ENCODE assay signal across 25 cellular contexts in genomic region chr1:223223091-223223995, GRCh38.
"Had no signal": no experiment of that assay in that cellular context is flagged by ENCODE, and none has a peak within 500 bp of the region (broad histone marks: within the 10 kb centered on the region; RNA-seq: fewer than 3 reads in every experiment).

No MANE protein-coding gene starts in this region.

- H3K4me1 Mint-ChIP-seq: activated B cell treated with CpG ODN at 0.5 μM for 24 hours, endodermal cell, nephron had no signal

- H3K27ac Mint-ChIP-seq: activated B cell treated with CpG ODN at 0.5 μM for 24 hours; activated CD8-positive, alpha-beta T cell treated with anti-CD3 and anti-CD28 coated beads for 36 hours; activated T-helper 1 cell treated with anti-CD3 and anti-CD28 coated beads, Interleukin-12 subunit alpha, Interleukin-12 subunit beta, Interleukin-2, Interleukin-4 antibody, amounts not matched to agents 30 ng/mL and 10 ng/mL and 1 ng/mL, durations not matched to agents 14 hours and 24 hours and 36 hours; endodermal cell; nephron; T-helper 2 cell treated with Interferon-gamma antibody and Interleukin-4, amounts not matched to agents 5 μg/mL and 100 μg/mL, for 36 hours had no signal

- DNase-seq: activated B cell treated with CpG ODN at 0.5 μM for 24 hours; activated CD4-positive, alpha-beta T cell treated with anti-CD3 and anti-CD28 coated beads, Interleukin-2, amount 50 U/mL, for 1 hour; activated CD8-positive, alpha-beta T cell treated with anti-CD3 and anti-CD28 coated beads for 36 hours; activated gamma-delta T cell treated with Interleukin-2 at 50 U/mL for 16 hours; activated naive CD4-positive, alpha-beta T cell treated with anti-CD3 and anti-CD28 coated beads, Interleukin-2, amount 50 U/mL, for 16 hours; activated T-cell treated with anti-CD3 and anti-CD28 coated beads, Interleukin-2, amount 50 U/mL, for 1 hour; amniotic stem cell; brain microvascular endothelial cell; caudate nucleus; endodermal cell; foreskin fibroblast; heart left ventricle; kidney glomerular epithelial cell; left lung; lower lobe of right lung; mesenchymal stem cell; stimulated activated CD4-positive, alpha-beta T cell treated with anti-CD3 and anti-CD28 coated beads, Interleukin-2, amount 100 ng/mL, for 24 hours; stimulated activated naive CD4-positive, alpha-beta T cell; T-helper 1 cell; tibial artery had no signal

- ATAC-seq: activated CD8-positive, alpha-beta T cell treated with anti-CD3 and anti-CD28 coated beads for 36 hours; esophagus mucosa; left lung; lower lobe of right lung; pancreas had no signal

- H3K27me3 Mint-ChIP-seq: activated CD8-positive, alpha-beta T cell treated with anti-CD3 and anti-CD28 coated beads for 36 hours had no signal

- H3K4me3 Mint-ChIP-seq: activated B cell treated with CpG ODN at 0.5 μM for 24 hours; activated CD8-positive, alpha-beta T cell treated with anti-CD3 and anti-CD28 coated beads for 36 hours; activated T-helper 1 cell treated with anti-CD3 and anti-CD28 coated beads, Interleukin-12 subunit alpha, Interleukin-12 subunit beta, Interleukin-2, Interleukin-4 antibody, amounts not matched to agents 30 ng/mL and 10 ng/mL and 1 ng/mL, durations not matched to agents 14 hours and 24 hours and 36 hours; endodermal cell; nephron; T-helper 2 cell treated with Interferon-gamma antibody and Interleukin-4, amounts not matched to agents 5 μg/mL and 100 μg/mL, for 36 hours had no signal
